1 cellular context compared by ENCODE assay signal in the genomic region with DNA sequence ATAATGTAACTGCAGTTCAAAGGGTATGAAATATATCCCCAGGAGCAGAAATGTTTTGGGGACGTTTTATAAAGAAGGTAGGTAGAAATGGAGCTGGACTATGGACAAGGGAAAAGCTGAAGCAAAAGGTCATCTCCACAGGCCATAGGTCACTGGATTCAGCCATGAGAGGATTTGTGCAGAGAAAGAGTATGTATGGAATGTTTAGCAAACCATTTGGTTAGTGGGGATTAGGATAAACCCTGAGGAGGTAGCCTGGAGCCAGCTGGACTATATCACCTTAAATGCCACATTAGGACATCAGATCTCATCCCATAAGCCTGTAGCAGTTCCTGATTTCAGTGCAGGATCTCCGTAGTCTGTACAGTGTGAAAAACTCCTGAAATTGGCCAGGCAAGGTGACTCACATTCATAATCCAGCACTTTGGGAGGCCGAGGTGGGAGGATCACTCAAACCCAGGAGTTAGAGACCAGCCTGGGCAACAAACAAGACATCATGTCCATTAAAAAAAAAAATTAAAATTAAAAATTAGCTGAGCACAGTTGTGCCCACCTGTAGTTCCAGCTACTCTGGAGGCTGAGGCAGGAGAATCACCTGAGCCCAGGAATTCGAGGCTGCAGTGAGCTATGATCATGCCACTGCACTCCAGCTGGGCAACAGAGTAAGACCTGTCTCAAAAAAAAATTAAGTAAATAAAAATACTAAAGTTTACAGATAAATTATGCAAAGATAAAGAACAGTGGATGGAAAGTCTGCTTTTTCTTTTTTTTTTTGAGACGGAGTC.
TF ChIP-seq lines count a peak whose summit lies in the region.

No MANE protein-coding gene starts in this region.

TF ChIP-seq in HepG2, 621 proteins besides CTCF, POLR2A, EP300 and RAD21 (continues in another document):
- TF ChIP-seq SIN3A (IDR thresholded peaks at IDR 0.05; ENCODE audit: borderline replicate concordance, low read depth, low read length) (no peak), SOX13 (IDR thresholded peaks at IDR 0.05) (no peak), SOX13 (CRISPR knock-in tag; conservative IDR thresholded peaks at IDR 0.05 in 1 of 2, IDR thresholded peaks at IDR 0.05 in 1 of 2) (0 out of 4 replicates have a peak, but pooled peaks of 1 of the 2 experiments have one; percentile 15), ZNF558 (CRISPR knock-in tag; IDR thresholded peaks at IDR 0.05; ENCODE audit: borderline replicate concordance) (no peak), NR2F2 (IDR thresholded peaks at IDR 0.05; ENCODE audit: borderline replicate concordance, low read depth) (peak; percentile 59; the same call in 1 of the 2 replicates), U2AF1 (optimal IDR thresholded peaks at IDR 0.05; ENCODE audit: low read depth, low read length) (no peak), ZNF720 (CRISPR knock-in tag; IDR thresholded peaks at IDR 0.05) (no peak), ZNF629 (CRISPR knock-in tag; conservative IDR thresholded peaks at IDR 0.05) (no peak), POGZ (CRISPR knock-in tag; IDR thresholded peaks at IDR 0.05) (no peak), NR2F1 (CRISPR knock-in tag; IDR thresholded peaks at IDR 0.05) (peak; percentile 59 to 79; a peak in 3 of 4 replicates), ESRRA (CRISPR knock-in tag; IDR thresholded peaks at IDR 0.05; ENCODE audit: low read depth) (0 out of 2 replicates have a peak, but pooled peaks have one; percentile 27), NFE2L1 (CRISPR knock-in tag; IDR thresholded peaks at IDR 0.05; ENCODE audit: borderline replicate concordance) (no peak), EZH2 (conservative IDR thresholded peaks at IDR 0.05; ENCODE audit: low read depth, low read length) (no peak), ZFP82 (CRISPR knock-in tag; IDR thresholded peaks at IDR 0.05; ENCODE audit: borderline replicate concordance) (no peak), GZF1 (CRISPR knock-in tag; IDR thresholded peaks at IDR 0.05) (no peak), NCOR1 (IDR thresholded peaks at IDR 0.05; ENCODE audit: borderline replicate concordance, low read length) (peak; percentile 73; the same call in 1 of the 2 replicates), PHF21A (CRISPR knock-in tag; IDR thresholded peaks at IDR 0.05) (peak; percentile 22; the same call in 1 of the 2 replicates), ZNF850 (CRISPR knock-in tag; conservative IDR thresholded peaks at IDR 0.05) (0 out of 2 replicates have a peak, but pooled peaks have one; percentile 73), LCORL (IDR thresholded peaks at IDR 0.05) (no peak), LCORL (CRISPR knock-in tag; IDR thresholded peaks at IDR 0.05) (peak; percentile 51; the same call in 1 of the 2 replicates), ZNF251 (CRISPR knock-in tag; IDR thresholded peaks at IDR 0.05) (no peak), MXD4 (CRISPR knock-in tag; IDR thresholded peaks at IDR 0.05) (no peak), SAP130 (CRISPR knock-in tag; IDR thresholded peaks at IDR 0.05; ENCODE audit: low read depth) (0 out of 2 replicates have a peak, but pooled peaks have one; percentile 16), FOXJ3 (CRISPR knock-in tag; IDR thresholded peaks at IDR 0.05; ENCODE audit: borderline replicate concordance) (no peak), PITX1 (CRISPR knock-in tag; IDR thresholded peaks at IDR 0.05) (peak; percentile 75; the same call in 1 of the 2 replicates), TEAD3 (CRISPR knock-in tag; optimal IDR thresholded peaks at IDR 0.05; ENCODE audit: borderline replicate concordance) (peak; percentile 71), RXRB (CRISPR knock-in tag; IDR thresholded peaks at IDR 0.05; ENCODE audit: borderline replicate concordance) (no peak), HNRNPK (IDR thresholded peaks at IDR 0.05; ENCODE audit: low read depth, low read length, poor library complexity, severe bottlenecking) (no peak)
- TF ChIP-seq, protein P1, sequence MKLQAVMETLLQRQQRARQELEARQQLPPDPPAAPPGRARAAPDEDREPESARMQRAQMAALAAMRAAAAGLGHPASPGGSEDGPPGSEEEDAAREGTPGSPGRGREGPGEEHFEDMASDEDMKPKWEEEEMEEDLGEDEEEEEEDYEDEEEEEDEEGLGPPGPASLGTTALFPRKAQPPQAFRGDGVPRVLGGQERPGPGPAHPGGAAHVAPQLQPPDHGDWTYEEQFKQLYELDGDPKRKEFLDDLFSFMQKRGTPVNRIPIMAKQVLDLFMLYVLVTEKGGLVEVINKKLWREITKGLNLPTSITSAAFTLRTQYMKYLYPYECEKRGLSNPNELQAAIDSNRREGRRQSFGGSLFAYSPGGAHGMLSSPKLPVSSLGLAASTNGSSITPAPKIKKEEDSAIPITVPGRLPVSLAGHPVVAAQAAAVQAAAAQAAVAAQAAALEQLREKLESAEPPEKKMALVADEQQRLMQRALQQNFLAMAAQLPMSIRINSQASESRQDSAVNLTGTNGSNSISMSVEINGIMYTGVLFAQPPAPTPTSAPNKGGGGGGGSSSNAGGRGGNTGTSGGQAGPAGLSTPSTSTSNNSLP (IDR thresholded peaks at IDR 0.05; ENCODE audit: low read depth, low read length), result no peak
- TF ChIP-seq, protein P2, sequence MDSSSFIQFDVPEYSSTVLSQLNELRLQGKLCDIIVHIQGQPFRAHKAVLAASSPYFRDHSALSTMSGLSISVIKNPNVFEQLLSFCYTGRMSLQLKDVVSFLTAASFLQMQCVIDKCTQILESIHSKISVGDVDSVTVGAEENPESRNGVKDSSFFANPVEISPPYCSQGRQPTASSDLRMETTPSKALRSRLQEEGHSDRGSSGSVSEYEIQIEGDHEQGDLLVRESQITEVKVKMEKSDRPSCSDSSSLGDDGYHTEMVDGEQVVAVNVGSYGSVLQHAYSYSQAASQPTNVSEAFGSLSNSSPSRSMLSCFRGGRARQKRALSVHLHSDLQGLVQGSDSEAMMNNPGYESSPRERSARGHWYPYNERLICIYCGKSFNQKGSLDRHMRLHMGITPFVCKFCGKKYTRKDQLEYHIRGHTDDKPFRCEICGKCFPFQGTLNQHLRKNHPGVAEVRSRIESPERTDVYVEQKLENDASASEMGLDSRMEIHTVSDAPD (CRISPR knock-in tag; IDR thresholded peaks at IDR 0.05), result no peak
- TF ChIP-seq, protein P3, sequence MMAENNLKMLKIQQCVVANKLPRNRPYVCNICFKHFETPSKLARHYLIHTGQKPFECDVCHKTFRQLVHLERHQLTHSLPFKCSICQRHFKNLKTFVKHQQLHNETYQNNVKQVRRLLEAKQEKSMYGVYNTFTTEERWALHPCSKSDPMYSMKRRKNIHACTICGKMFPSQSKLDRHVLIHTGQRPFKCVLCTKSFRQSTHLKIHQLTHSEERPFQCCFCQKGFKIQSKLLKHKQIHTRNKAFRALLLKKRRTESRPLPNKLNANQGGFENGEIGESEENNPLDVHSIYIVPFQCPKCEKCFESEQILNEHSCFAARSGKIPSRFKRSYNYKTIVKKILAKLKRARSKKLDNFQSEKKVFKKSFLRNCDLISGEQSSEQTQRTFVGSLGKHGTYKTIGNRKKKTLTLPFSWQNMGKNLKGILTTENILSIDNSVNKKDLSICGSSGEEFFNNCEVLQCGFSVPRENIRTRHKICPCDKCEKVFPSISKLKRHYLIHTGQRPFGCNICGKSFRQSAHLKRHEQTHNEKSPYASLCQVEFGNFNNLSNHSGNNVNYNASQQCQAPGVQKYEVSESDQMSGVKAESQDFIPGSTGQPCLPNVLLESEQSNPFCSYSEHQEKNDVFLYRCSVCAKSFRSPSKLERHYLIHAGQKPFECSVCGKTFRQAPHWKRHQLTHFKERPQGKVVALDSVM (CRISPR knock-in tag; IDR thresholded peaks at IDR 0.05), result peak; percentile 78; the same call in 1 of the 2 replicates
- TF ChIP-seq, protein P4, sequence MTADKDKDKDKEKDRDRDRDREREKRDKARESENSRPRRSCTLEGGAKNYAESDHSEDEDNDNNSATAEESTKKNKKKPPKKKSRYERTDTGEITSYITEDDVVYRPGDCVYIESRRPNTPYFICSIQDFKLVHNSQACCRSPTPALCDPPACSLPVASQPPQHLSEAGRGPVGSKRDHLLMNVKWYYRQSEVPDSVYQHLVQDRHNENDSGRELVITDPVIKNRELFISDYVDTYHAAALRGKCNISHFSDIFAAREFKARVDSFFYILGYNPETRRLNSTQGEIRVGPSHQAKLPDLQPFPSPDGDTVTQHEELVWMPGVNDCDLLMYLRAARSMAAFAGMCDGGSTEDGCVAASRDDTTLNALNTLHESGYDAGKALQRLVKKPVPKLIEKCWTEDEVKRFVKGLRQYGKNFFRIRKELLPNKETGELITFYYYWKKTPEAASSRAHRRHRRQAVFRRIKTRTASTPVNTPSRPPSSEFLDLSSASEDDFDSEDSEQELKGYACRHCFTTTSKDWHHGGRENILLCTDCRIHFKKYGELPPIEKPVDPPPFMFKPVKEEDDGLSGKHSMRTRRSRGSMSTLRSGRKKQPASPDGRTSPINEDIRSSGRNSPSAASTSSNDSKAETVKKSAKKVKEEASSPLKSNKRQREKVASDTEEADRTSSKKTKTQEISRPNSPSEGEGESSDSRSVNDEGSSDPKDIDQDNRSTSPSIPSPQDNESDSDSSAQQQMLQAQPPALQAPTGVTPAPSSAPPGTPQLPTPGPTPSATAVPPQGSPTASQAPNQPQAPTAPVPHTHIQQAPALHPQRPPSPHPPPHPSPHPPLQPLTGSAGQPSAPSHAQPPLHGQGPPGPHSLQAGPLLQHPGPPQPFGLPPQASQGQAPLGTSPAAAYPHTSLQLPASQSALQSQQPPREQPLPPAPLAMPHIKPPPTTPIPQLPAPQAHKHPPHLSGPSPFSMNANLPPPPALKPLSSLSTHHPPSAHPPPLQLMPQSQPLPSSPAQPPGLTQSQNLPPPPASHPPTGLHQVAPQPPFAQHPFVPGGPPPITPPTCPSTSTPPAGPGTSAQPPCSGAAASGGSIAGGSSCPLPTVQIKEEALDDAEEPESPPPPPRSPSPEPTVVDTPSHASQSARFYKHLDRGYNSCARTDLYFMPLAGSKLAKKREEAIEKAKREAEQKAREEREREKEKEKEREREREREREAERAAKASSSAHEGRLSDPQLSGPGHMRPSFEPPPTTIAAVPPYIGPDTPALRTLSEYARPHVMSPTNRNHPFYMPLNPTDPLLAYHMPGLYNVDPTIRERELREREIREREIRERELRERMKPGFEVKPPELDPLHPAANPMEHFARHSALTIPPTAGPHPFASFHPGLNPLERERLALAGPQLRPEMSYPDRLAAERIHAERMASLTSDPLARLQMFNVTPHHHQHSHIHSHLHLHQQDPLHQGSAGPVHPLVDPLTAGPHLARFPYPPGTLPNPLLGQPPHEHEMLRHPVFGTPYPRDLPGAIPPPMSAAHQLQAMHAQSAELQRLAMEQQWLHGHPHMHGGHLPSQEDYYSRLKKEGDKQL (CRISPR knock-in tag; IDR thresholded peaks at IDR 0.05; ENCODE audit: low read depth), result no peak
- TF ChIP-seq, protein P5, sequence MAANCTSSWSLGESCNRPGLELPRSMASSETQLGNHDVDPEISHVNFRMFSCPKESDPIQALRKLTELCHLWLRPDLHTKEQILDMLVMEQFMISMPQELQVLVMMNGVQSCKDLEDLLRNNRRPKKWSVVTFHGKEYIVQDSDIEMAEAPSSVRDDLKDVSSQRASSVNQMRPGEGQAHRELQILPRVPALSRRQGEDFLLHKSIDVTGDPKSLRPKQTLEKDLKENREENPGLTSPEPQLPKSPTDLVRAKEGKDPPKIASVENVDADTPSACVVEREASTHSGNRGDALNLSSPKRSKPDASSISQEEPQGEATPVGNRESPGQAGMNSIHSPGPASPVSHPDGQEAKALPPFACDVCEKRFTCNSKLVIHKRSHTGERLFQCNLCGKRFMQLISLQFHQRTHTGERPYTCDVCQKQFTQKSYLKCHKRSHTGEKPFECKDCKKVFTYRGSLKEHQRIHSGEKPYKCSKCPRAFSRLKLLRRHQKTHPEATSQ (CRISPR knock-in tag; IDR thresholded peaks at IDR 0.05; ENCODE audit: borderline replicate concordance), result no peak
- TF ChIP-seq, protein P6, sequence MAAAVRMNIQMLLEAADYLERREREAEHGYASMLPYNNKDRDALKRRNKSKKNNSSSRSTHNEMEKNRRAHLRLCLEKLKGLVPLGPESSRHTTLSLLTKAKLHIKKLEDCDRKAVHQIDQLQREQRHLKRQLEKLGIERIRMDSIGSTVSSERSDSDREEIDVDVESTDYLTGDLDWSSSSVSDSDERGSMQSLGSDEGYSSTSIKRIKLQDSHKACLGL (CRISPR knock-in tag; IDR thresholded peaks at IDR 0.05), result no peak
- TF ChIP-seq, protein P7, sequence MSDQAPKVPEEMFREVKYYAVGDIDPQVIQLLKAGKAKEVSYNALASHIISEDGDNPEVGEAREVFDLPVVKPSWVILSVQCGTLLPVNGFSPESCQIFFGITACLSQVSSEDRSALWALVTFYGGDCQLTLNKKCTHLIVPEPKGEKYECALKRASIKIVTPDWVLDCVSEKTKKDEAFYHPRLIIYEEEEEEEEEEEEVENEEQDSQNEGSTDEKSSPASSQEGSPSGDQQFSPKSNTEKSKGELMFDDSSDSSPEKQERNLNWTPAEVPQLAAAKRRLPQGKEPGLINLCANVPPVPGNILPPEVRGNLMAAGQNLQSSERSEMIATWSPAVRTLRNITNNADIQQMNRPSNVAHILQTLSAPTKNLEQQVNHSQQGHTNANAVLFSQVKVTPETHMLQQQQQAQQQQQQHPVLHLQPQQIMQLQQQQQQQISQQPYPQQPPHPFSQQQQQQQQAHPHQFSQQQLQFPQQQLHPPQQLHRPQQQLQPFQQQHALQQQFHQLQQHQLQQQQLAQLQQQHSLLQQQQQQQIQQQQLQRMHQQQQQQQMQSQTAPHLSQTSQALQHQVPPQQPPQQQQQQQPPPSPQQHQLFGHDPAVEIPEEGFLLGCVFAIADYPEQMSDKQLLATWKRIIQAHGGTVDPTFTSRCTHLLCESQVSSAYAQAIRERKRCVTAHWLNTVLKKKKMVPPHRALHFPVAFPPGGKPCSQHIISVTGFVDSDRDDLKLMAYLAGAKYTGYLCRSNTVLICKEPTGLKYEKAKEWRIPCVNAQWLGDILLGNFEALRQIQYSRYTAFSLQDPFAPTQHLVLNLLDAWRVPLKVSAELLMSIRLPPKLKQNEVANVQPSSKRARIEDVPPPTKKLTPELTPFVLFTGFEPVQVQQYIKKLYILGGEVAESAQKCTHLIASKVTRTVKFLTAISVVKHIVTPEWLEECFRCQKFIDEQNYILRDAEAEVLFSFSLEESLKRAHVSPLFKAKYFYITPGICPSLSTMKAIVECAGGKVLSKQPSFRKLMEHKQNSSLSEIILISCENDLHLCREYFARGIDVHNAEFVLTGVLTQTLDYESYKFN (CRISPR knock-in tag; conservative IDR thresholded peaks at IDR 0.05), result peak; percentile 36; the same call in 1 of the 2 replicates
